In genomic region chr22:21996175-21996574, GRCh38 we compare ENCODE assay signal across 29 cellular contexts.
"Had no signal": no experiment of that assay in that cellular context is flagged by ENCODE, and none has a peak within 500 bp of the region (broad histone marks: within the 10 kb centered on the region; RNA-seq: fewer than 3 reads in every experiment).

No MANE protein-coding gene starts in this region.

- H3K4me3 ChIP-seq: adrenal gland, ascending aorta, breast epithelium, cardiac muscle cell, colonic mucosa, gastrocnemius medialis, heart left ventricle had no signal

- H3K4me1 ChIP-seq: adrenal gland, ascending aorta, breast epithelium, colonic mucosa, foreskin keratinocyte, gastrocnemius medialis, heart left ventricle had no signal

- H3K27me3 ChIP-seq: adrenal gland, ascending aorta, breast epithelium, colonic mucosa, gastrocnemius medialis, heart left ventricle had no signal

- H3K27ac ChIP-seq: adrenal gland, ascending aorta, breast epithelium, cardiac muscle cell, colonic mucosa, epithelial cell of prostate, foreskin keratinocyte, gastrocnemius medialis, heart left ventricle had no signal

- H3K9me3 ChIP-seq: adrenal gland, ascending aorta, breast epithelium, colonic mucosa, gastrocnemius medialis, heart left ventricle had no signal

- ATAC-seq: activated CD4-positive, alpha-beta T cell treated with anti-CD3 and anti-CD28 coated beads for 36 hours; activated CD8-positive, alpha-beta memory T cell treated with anti-CD3 and anti-CD28 coated beads, Interleukin-2, amount 10 ng/mL, durations not matched to agents 7 days and 5 days; activated CD8-positive, alpha-beta T cell treated with anti-CD3 and anti-CD28 coated beads, Interleukin-2, amount 10 ng/mL, durations not matched to agents 7 days and 5 days; activated naive CD8-positive, alpha-beta T cell treated with anti-CD3 and anti-CD28 coated beads, Interleukin-2, amount 50 U/mL, for 24 hours; foreskin keratinocyte; gastrocnemius medialis; heart left ventricle; T-helper 17 cell had no signal

- H3K36me3 ChIP-seq: adrenal gland, ascending aorta, breast epithelium, cardiac muscle cell, colonic mucosa, gastrocnemius medialis, heart left ventricle had no signal

- DNase-seq: activated CD4-positive, alpha-beta memory T cell treated with anti-CD3 and anti-CD28 coated beads for 36 hours; activated CD4-positive, alpha-beta T cell treated with anti-CD3 and anti-CD28 coated beads for 36 hours; activated CD4-positive, alpha-beta T cell treated with anti-CD3 and anti-CD28 coated beads, Interleukin-2, amount 10 ng/mL, durations not matched to agents 24 days and 14 days; activated CD4-positive, CD25-positive, alpha-beta regulatory T cell; activated CD4-positive, CD25-positive, alpha-beta regulatory T cell treated with anti-CD3 and anti-CD28 coated beads, Interleukin-2, amount 50 U/mL, for 72 hours; activated CD8-positive, alpha-beta memory T cell treated with anti-CD3 and anti-CD28 coated beads, Interleukin-2, amount 10 ng/mL, durations not matched to agents 7 days and 5 days; activated CD8-positive, alpha-beta memory T cell treated with anti-CD3 and anti-CD28 coated beads, Interleukin-2, amount 50 U/mL, for 4 hours; activated CD8-positive, alpha-beta T cell treated with anti-CD3 and anti-CD28 coated beads, Interleukin-2, amount 10 ng/mL, durations not matched to agents 7 days and 5 days; activated effector memory CD4-positive, alpha-beta T cell treated with anti-CD3 and anti-CD28 coated beads, Interleukin-2, amount 50 U/mL, for 16 hours; activated naive CD4-positive, alpha-beta T cell treated with anti-CD3 and anti-CD28 coated beads for 36 hours; activated naive CD8-positive, alpha-beta T cell treated with anti-CD3 and anti-CD28 coated beads for 36 hours; activated naive CD8-positive, alpha-beta T cell treated with anti-CD3 and anti-CD28 coated beads, Interleukin-2, amount 50 U/mL, for 24 hours; activated T-cell treated with anti-CD3 and anti-CD28 coated beads, Interleukin-2, amount 50 U/mL, for 1 hour; activated T-cell treated with anti-CD3 and anti-CD28 coated beads, Interleukin-2, amount 50 U/mL, for 48 hours; adrenal gland; central memory CD4-positive, alpha-beta T cell; cerebellar nuclear complex; colonic mucosa; effector CD8-positive, alpha-beta T cell; foreskin keratinocyte; gastrocnemius medialis; glutamatergic neuron; heart left ventricle; T-helper 17 cell; T1000 had no signal
